7 cellular contexts compared by ENCODE assay signal in genomic region chr1:93607814-93608187, GRCh38.
DNase-seq lines count a peak whose midpoint lies in the region; ATAC-seq, FAIRE-seq and TF ChIP-seq lines count a peak whose summit lies in the region.

No MANE protein-coding gene starts in this region.

- peaks cover 59% of the 10 kb centered on the region for H3K27me3 Mint-ChIP-seq in activated CD8-positive, alpha-beta memory T cell treated with anti-CD3 and anti-CD28 coated beads, Interleukin-2, amount 10 ng/mL, durations not matched to agents 7 days and 5 days

- ATAC-seq in HG02840 (IDR thresholded peaks at IDR 0.05; ENCODE audit: low FRiP score, unreplicated experiment) (peak; percentile 96), omental fat pad (ENCODE audit: low FRiP score) (peak; percentile 17)
- peak; percentile 89 for ATAC-seq in activated CD8-positive, alpha-beta memory T cell treated with anti-CD3 and anti-CD28 coated beads, Interleukin-2, amount 10 ng/mL, durations not matched to agents 7 days and 5 days

- DNase-seq in GM19239 (ENCODE audit: insufficient read length, low spot score) = peak; percentile 28
- peak; percentile 64 for DNase-seq in activated CD8-positive, alpha-beta memory T cell treated with anti-CD3 and anti-CD28 coated beads, Interleukin-2, amount 10 ng/mL, durations not matched to agents 7 days and 5 days
- DNase-seq in omental fat pad (ENCODE audit: low spot score) = no peak
- no peak for DNase-seq in dedifferentiated amniotic fluid mesenchymal stem cell (ENCODE audit: extremely low spot score)
- DNase-seq in HK-2 (ENCODE audit: unreplicated experiment) = no peak
- DNase-seq in NCI-H2081 (lab: John Stamatoyannopoulos, UW) = no peak

- H3K27ac Mint-ChIP-seq in activated CD8-positive, alpha-beta memory T cell treated with anti-CD3 and anti-CD28 coated beads, Interleukin-2, amount 10 ng/mL, durations not matched to agents 7 days and 5 days = no peak overlapping the region

- CTCF ChIA-PET in activated CD8-positive, alpha-beta memory T cell treated with anti-CD3 and anti-CD28 coated beads, Interleukin-2, amount 10 ng/mL, durations not matched to agents 7 days and 5 days (lab: Charles Lee) = interaction anchor here (1.1 to 1.5 kb wide), 4 partner anchors 22 to 244 kb away, joined by 3 to 5 read pairs (median 4); no protein-coding TSS in a partner anchor

- peaks cover 4% of the 10 kb centered on the region for H3K36me3 Mint-ChIP-seq in activated CD8-positive, alpha-beta memory T cell treated with anti-CD3 and anti-CD28 coated beads, Interleukin-2, amount 10 ng/mL, durations not matched to agents 7 days and 5 days

- H3K4me1 Mint-ChIP-seq in activated CD8-positive, alpha-beta memory T cell treated with anti-CD3 and anti-CD28 coated beads, Interleukin-2, amount 10 ng/mL, durations not matched to agents 7 days and 5 days = peaks cover 33% of the 10 kb centered on the region

- no peaks in the 10 kb centered on the region for H3K9me3 Mint-ChIP-seq in activated CD8-positive, alpha-beta memory T cell treated with anti-CD3 and anti-CD28 coated beads, Interleukin-2, amount 10 ng/mL, durations not matched to agents 7 days and 5 days (ENCODE audit: low read depth)

- H3K4me3 Mint-ChIP-seq in activated CD8-positive, alpha-beta memory T cell treated with anti-CD3 and anti-CD28 coated beads, Interleukin-2, amount 10 ng/mL, durations not matched to agents 7 days and 5 days = no peak overlapping the region

- TF ChIP-seq CTCF in omental fat pad (IDR thresholded peaks at IDR 0.05) = no peak

- FAIRE-seq in GM19239 (lab: Jason Lieb, UNC) = peak; percentile 74

Comparison
In these comparisons a context has a peak if more than half of its experiments do, and no peak if none do; other contexts are left out.
1. DNase-seq: peak in GM19239 (single experiment) and activated CD8-positive, alpha-beta memory T cell treated with anti-CD3 and anti-CD28 coated beads, Interleukin-2, amount 10 ng/mL, durations not matched to agents 7 days and 5 days (single experiment); none in omental fat pad (single experiment), dedifferentiated amniotic fluid mesenchymal stem cell (single experiment), HK-2 (single experiment) and NCI-H2081 (0 of 2).
2. ATAC-seq: peak in every context shown above with its lines; median percentile 96 in HG02840; 89 in activated CD8-positive, alpha-beta memory T cell treated with anti-CD3 and anti-CD28 coated beads, Interleukin-2, amount 10 ng/mL, durations not matched to agents 7 days and 5 days; 17 in omental fat pad.